ENCODE assay signal across 1 cellular context in genomic region chr12:14884458-14884878, GRCh38.
TF ChIP-seq lines count a peak whose summit lies in the region.

No MANE protein-coding gene starts in this region.

TF ChIP-seq in GM12878, 131 proteins besides CTCF, POLR2A, EP300 and RAD21 (continued from another document):
- no peak for TF ChIP-seq BACH1 (IDR thresholded peaks at IDR 0.05; ENCODE audit: borderline replicate concordance)
